In the genomic region with DNA sequence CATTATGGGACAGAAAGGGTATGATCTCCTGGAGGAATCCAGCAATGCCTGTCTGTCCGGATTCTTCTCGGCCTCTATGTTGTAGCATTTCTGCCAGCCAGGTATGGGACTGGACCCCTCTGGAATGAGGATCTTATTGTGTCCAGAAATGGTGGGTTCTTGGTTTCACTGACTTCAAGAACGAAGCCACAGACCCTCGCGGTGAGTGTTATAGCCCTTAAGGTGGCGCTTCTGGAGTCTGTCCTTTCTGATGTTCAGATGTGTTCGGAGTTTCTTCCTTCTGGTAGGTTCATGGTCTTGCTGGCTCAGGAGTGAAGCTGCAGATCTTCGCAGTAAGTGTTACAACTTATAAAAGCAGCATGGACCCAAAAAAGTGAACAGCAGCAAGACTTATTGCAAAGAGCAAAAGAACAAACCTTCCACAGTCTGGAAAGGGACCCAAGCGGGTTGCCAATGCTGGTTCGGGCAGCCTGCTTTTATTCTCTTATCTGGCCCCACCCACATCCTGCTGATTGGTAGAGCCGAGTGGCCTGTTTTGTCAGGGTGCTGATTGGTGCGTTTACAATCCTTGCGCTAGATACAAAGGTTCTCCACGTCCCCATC, we compare ENCODE assay signal across 19 cellular contexts.
DNase-seq lines count a peak whose midpoint lies in the region; ATAC-seq, FAIRE-seq and TF ChIP-seq lines count a peak whose summit lies in the region.
"Had no signal": no experiment of that assay in that cellular context is flagged by ENCODE, and none has a peak within 500 bp of the region (broad histone marks: within the 10 kb centered on the region; RNA-seq: fewer than 3 reads in every experiment).

No MANE protein-coding gene starts in this region.

- CTCF ChIA-PET in Calu3 (lab: Charles Lee), result interaction anchor here (1.2 kb wide), 1 partner anchor 11 kb away, joined by 3 read pairs; no protein-coding TSS in a partner anchor
- CTCF ChIA-PET in WTC11 (lab: Charles Lee), result interaction anchor here (1.4 kb wide), 1 partner anchor 107 kb away, joined by 4 read pairs; the partner anchor contains the start of gene VARS2
- CTCF ChIA-PET in endothelial cell of umbilical vein (lab: Charles Lee), result no interaction called here

- BruUV-seq in Calu3 (replicated peaks; lab: Mats Ljungman, UMichigan) (TSS peak; percentile 76), endothelial cell of umbilical vein (replicated peaks; lab: Mats Ljungman, UMichigan) (TSS peak; percentile 91)

- no peak for TF ChIP-seq POLR2A in endothelial cell of umbilical vein (IDR thresholded peaks at IDR 0.05; ENCODE audit: low read depth, low read length)

- no peaks in the 10 kb centered on the region for H3K36me3 ChIP-seq in endothelial cell of umbilical vein (ENCODE audit: control insufficient read depth in 2 of 2, extremely low read depth in 1 of 2, insufficient read depth in 2 of 2, low read length in 2 of 2)
- H3K36me3 ChIP-seq in left lung, result no peaks in the 10 kb centered on the region

- DNase-seq in Calu3 (no peak), WTC11 (ENCODE audit: low spot score) (no peak), endothelial cell of umbilical vein (ENCODE audit: low read depth, low spot score) (no peak), Right ventricle myocardium inferior (ENCODE audit: missing footprints) (no peak), posterior vena cava (ENCODE audit: low spot score) (no peak), left lung (no peak)
- DNase-seq: CD4-positive, CD25-positive, alpha-beta regulatory T cell; DMS79; HCEC 1CT; KBM-7; NCI-H1436; NCI-H2029; NCI-H2171; NCI-H446; NCI-H69; OCI-M1 had no signal

- H4K20me1 ChIP-seq in endothelial cell of umbilical vein (replicated peaks; ENCODE audit: control insufficient read depth, extremely low read depth, insufficient read depth, low read length), result no peaks in the 10 kb centered on the region

- dilution Hi-C loops in endothelial cell of umbilical vein (cut with MboI; ENCODE audit: extremely low pct_ligation_motif_present, low sequenced_read_pairs), result no loop called here

- H3K27ac Mint-ChIP-seq in Calu3 (ENCODE audit: unreplicated experiment) (no peak overlapping the region), WTC11 (no peak overlapping the region)
- H3K27ac Mint-ChIP-seq: B cell had no signal

- H3K9me3 ChIP-seq in endothelial cell of umbilical vein (replicated peaks; ENCODE audit: control insufficient read depth, insufficient read depth, low read length), result no peaks in the 10 kb centered on the region
- no peaks in the 10 kb centered on the region for H3K9me3 ChIP-seq in left lung

- H2AFZ ChIP-seq in endothelial cell of umbilical vein (ENCODE audit: low read depth, low read length), result no peak overlapping the region

- FAIRE-seq in endothelial cell of umbilical vein (lab: Jason Lieb, UNC), result no peak

- H3K9ac ChIP-seq in endothelial cell of umbilical vein (replicated peaks; ENCODE audit: extremely low read depth, insufficient read depth, low read length), result no peak overlapping the region

- TF ChIP-seq CTCF in 22Rv1 (IDR thresholded peaks at IDR 0.05) (no peak), Calu3 (IDR thresholded peaks at IDR 0.05; ENCODE audit: unreplicated experiment) (no peak), WTC11 (IDR thresholded peaks at IDR 0.05) (no peak), endothelial cell of umbilical vein (IDR thresholded peaks at IDR 0.05; ENCODE audit: extremely low read depth in 1 of 2, insufficient read depth in 1 of 2, low read depth in 1 of 2, low read length in 2 of 2) (no peak), left lung (IDR thresholded peaks at IDR 0.05) (no peak)

- peaks cover 6% of the 10 kb centered on the region for H3K4me1 ChIP-seq in endothelial cell of umbilical vein (ENCODE audit: control insufficient read depth, extremely low read depth, insufficient read depth, low read length)
- H3K4me1 ChIP-seq in left lung, result peaks cover 0 to 3% of the 10 kb centered on the region in 2 donors

- no peak for ATAC-seq in WTC11
- ATAC-seq in Right ventricle myocardium inferior, result no peak
- ATAC-seq in left lung, result no peak

- H3K27me3 ChIP-seq in endothelial cell of umbilical vein (ENCODE audit: control insufficient read depth in 2 of 2, insufficient read depth in 2 of 2, low read length in 2 of 2) (no peaks in the 10 kb centered on the region), left lung (no peaks in the 10 kb centered on the region)

- intact Hi-C loops in Calu3 (cut with micrococcal nuclease; ENCODE audit: unreplicated experiment), result no loop called here
- intact Hi-C loops in endothelial cell of umbilical vein (cut with micrococcal nuclease), result no loop called here
- intact Hi-C loops in Right ventricle myocardium inferior (cut with DNase I), result no loop called here
- intact Hi-C loops in posterior vena cava (cut with DNase I), result no loop called here
- intact Hi-C loops in left lung (cut with DNase I), result no loop called here

- POLR2A ChIA-PET in WTC11 (lab: Charles Lee) (no interaction called here), endothelial cell of umbilical vein (lab: Charles Lee) (interaction anchor here (0.7 kb wide), 1 partner anchor 30 kb away, joined by 8 read pairs; no protein-coding TSS in a partner anchor)

- peak overlapping the region; percentile 15; the same call in 1 of the 2 replicates for H3K27ac ChIP-seq in 22Rv1
- no peak overlapping the region for H3K27ac ChIP-seq in endothelial cell of umbilical vein (ENCODE audit: insufficient read depth, low read depth, low read length)
- H3K27ac ChIP-seq in left lung, result no peak overlapping the region
- H3K27ac ChIP-seq: HL-60 had no signal

- H3K4me3 Mint-ChIP-seq in Calu3 (ENCODE audit: low read depth, unreplicated experiment) (no peak overlapping the region), WTC11 (no peak overlapping the region)
- H3K4me3 Mint-ChIP-seq: B cell had no signal

- no peaks in the 10 kb centered on the region for H3K9me3 Mint-ChIP-seq in Calu3 (ENCODE audit: low read depth, unreplicated experiment)
- H3K9me3 Mint-ChIP-seq in WTC11, result peaks cover 16% of the 10 kb centered on the region

- peaks cover 4% of the 10 kb centered on the region for H3K36me3 Mint-ChIP-seq in Calu3 (ENCODE audit: insufficient read depth, unreplicated experiment)
- no peaks in the 10 kb centered on the region for H3K36me3 Mint-ChIP-seq in WTC11

- H3K4me2 ChIP-seq in endothelial cell of umbilical vein (ENCODE audit: insufficient read depth, low read length), result no peak overlapping the region

- H3K4me1 Mint-ChIP-seq in Calu3 (ENCODE audit: low read depth, unreplicated experiment) (peaks cover 12% of the 10 kb centered on the region), WTC11 (peaks cover 23% of the 10 kb centered on the region)

- H3K27me3 Mint-ChIP-seq in Calu3 (ENCODE audit: unreplicated experiment) (no peaks in the 10 kb centered on the region), WTC11 (ENCODE audit: low read depth) (no peaks in the 10 kb centered on the region)
- H3K27me3 Mint-ChIP-seq: CD4-positive, CD25-positive, alpha-beta regulatory T cell had no signal

- H3K9me1 ChIP-seq in endothelial cell of umbilical vein (replicated peaks; ENCODE audit: control insufficient read depth, extremely low read depth, insufficient read depth, low read length), result no peaks in the 10 kb centered on the region

- H3K79me2 ChIP-seq in endothelial cell of umbilical vein (ENCODE audit: control insufficient read depth, insufficient read depth, low read length), result no peaks in the 10 kb centered on the region

- H3K4me3 ChIP-seq in endothelial cell of umbilical vein (replicated peaks in 1 of 3; ENCODE audit: insufficient read depth in 1 of 3, low read depth in 1 of 3, low read length in 3 of 3), result no peak overlapping the region
- no peak overlapping the region for H3K4me3 ChIP-seq in left lung

TF ChIP-seq in WTC11, 78 proteins besides CTCF, POLR2A, EP300 and RAD21:
- TF ChIP-seq NFYB (CRISPR knock-in tag; conservative IDR thresholded peaks at IDR 0.05; ENCODE audit: low read depth), result peak; percentile 61
- TF ChIP-seq FOXJ3 (CRISPR knock-in tag; IDR thresholded peaks at IDR 0.05; ENCODE audit: borderline replicate concordance), result no peak
- TF ChIP-seq CREM (CRISPR knock-in tag; IDR thresholded peaks at IDR 0.05), result no peak

TF ChIP-seq in endothelial cell of umbilical vein, 7 proteins besides CTCF, POLR2A, EP300 and RAD21:
- TF ChIP-seq, protein P1, sequence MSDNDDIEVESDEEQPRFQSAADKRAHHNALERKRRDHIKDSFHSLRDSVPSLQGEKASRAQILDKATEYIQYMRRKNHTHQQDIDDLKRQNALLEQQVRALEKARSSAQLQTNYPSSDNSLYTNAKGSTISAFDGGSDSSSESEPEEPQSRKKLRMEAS (IDR thresholded peaks at IDR 0.05; ENCODE audit: insufficient read depth, insufficient read length), result no peak
- TF ChIP-seq JUN (IDR thresholded peaks at IDR 0.05; ENCODE audit: borderline replicate concordance, insufficient read depth, insufficient read length, low read depth) (no peak), FOS (IDR thresholded peaks at IDR 0.05; ENCODE audit: borderline replicate concordance, insufficient read depth, low read length) (no peak), GATA2 (IDR thresholded peaks at IDR 0.05; ENCODE audit: insufficient read depth, insufficient read length, low read depth, low read length) (no peak), MYC (IDR thresholded peaks at IDR 0.05; ENCODE audit: low read depth, low read length) (no peak), EZH2 (IDR thresholded peaks at IDR 0.05; ENCODE audit: borderline replicate concordance, low read depth, low read length, severe bottlenecking) (no peak), POLR2AphosphoS5 (IDR thresholded peaks at IDR 0.05; ENCODE audit: insufficient read depth, low read depth, low read length) (no peak)
